ENCODE assay signal across 20 cellular contexts in the genomic region with DNA sequence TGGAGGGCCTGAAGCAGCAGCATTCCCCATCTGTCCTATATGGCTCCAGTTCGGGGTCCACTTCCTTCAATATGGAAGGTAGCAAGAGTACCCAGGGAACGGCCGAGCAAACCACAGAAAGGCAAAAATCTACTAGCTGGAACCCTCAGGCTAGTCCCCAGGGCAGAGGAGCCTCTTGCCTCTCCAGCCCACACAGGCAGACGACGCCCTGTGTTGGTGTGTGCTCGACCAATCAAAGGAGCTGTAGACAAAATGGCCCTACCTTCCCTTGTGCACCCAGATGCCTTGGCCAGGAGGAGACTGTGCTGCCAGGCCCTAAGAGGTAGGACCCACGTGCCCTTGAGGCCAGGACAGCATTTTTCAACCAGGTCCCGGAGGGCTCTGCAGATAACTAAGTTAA.
DNase-seq lines count a peak whose midpoint lies in the region; ATAC-seq and TF ChIP-seq lines count a peak whose summit lies in the region.
"Had no signal": no experiment of that assay in that cellular context is flagged by ENCODE, and none has a peak within 500 bp of the region (broad histone marks: within the 10 kb centered on the region; RNA-seq: fewer than 3 reads in every experiment).

No MANE protein-coding gene starts in this region.

- peaks cover 97% of the 10 kb centered on the region for H3K4me1 ChIP-seq in DND-41 (ENCODE audit: insufficient read depth, low read length)

- H3K27me3 ChIP-seq in DND-41 (ENCODE audit: insufficient read depth, low read length, poor library complexity) = no peaks in the 10 kb centered on the region
- no peaks in the 10 kb centered on the region for H3K27me3 ChIP-seq in layer of hippocampus (ENCODE audit: control insufficient read depth, insufficient read depth, low read length)
- H3K27me3 ChIP-seq: left lung had no signal

- no peak for DNase-seq in DND-41
- no peak for DNase-seq in activated B cell treated with CpG ODN at 0.5 μM for 24 hours
- DNase-seq in stimulated activated CD4-positive, alpha-beta T cell treated with anti-CD3 and anti-CD28 coated beads, Interleukin-4, amount 100 ng/mL, for 24 hours = no peak
- DNase-seq in progenitor cell of endocrine pancreas (ENCODE audit: low spot score, unreplicated experiment) = no peak
- DNase-seq: activated CD4-positive, alpha-beta T cell treated with anti-CD3 and anti-CD28 coated beads for 48 hours; activated T-cell treated with anti-CD3 and anti-CD28 coated beads, Interleukin-2, amount 50 U/mL, for 48 hours; AML-193; DMS53; effector CD8-positive, alpha-beta T cell; MM.1S; NCI-H1930; NCI-H524 treated with DMSO at 0.1 percent for 48 hours; SIG-M5; stimulated activated CD4-positive, alpha-beta T cell treated with anti-CD3 and anti-CD28 coated beads, Interleukin-15, amount 100 ng/mL, for 24 hours; T1000 had no signal

- no peak overlapping the region for H3K4me3 ChIP-seq in DND-41 (ENCODE audit: low read depth in 1 of 2, low read length in 2 of 2)
- H3K4me3 ChIP-seq: left lung, prostate gland had no signal

- peaks cover 92% of the 10 kb centered on the region for H3K79me2 ChIP-seq in DND-41 (ENCODE audit: insufficient read depth, low read length)

- no peaks in the 10 kb centered on the region for H3K27me3 Mint-ChIP-seq in activated B cell treated with CpG ODN at 0.5 μM for 24 hours
- H3K27me3 Mint-ChIP-seq in progenitor cell of endocrine pancreas = no peaks in the 10 kb centered on the region

- ATAC-seq in DND-41 (ENCODE audit: insufficient read depth, low read depth) (no peak), activated B cell treated with CpG ODN at 0.5 μM for 24 hours (ENCODE audit: low read depth) (peak; percentile 25), GM21360 (IDR thresholded peaks at IDR 0.05; ENCODE audit: unreplicated experiment) (no peak)
- ATAC-seq: left lung had no signal

- peaks cover 39% of the 10 kb centered on the region for H3K36me3 Mint-ChIP-seq in activated B cell treated with CpG ODN at 0.5 μM for 24 hours (ENCODE audit: low read depth)
- peaks cover 2% of the 10 kb centered on the region for H3K36me3 Mint-ChIP-seq in progenitor cell of endocrine pancreas (ENCODE audit: insufficient read depth)

- H3K27ac ChIP-seq in DND-41 (ENCODE audit: low read length) = peak overlapping the region; percentile 99
- H3K27ac ChIP-seq in layer of hippocampus (ENCODE audit: low read depth, low read length) = peak overlapping the region; percentile 50
- peak overlapping the region; percentile 96 for H3K27ac ChIP-seq in temporal lobe (ENCODE audit: low read depth, low read length)
- H3K27ac ChIP-seq: prostate gland had no signal

- intact Hi-C loops in activated B cell treated with CpG ODN at 0.5 μM for 24 hours (cut with micrococcal nuclease) = loop anchor here (5.0 kb wide), 1 partner anchor 35 kb away; no protein-coding TSS in a partner anchor

- CTCF ChIA-PET in activated B cell treated with CpG ODN at 0.5 μM for 24 hours (lab: Charles Lee) = interaction anchor here (1.1 kb wide), 2 partner anchors 65 to 88 kb away, joined by 3 to 8 read pairs; no protein-coding TSS in a partner anchor

- H3K9me3 Mint-ChIP-seq in activated B cell treated with CpG ODN at 0.5 μM for 24 hours (no peaks in the 10 kb centered on the region), progenitor cell of endocrine pancreas (ENCODE audit: low read depth) (no peaks in the 10 kb centered on the region)

- H3K27ac Mint-ChIP-seq in activated B cell treated with CpG ODN at 0.5 μM for 24 hours (peak overlapping the region; percentile 88), progenitor cell of endocrine pancreas (no peak overlapping the region)

- H3K4me3 Mint-ChIP-seq in activated B cell treated with CpG ODN at 0.5 μM for 24 hours (peak overlapping the region; percentile 15), progenitor cell of endocrine pancreas (ENCODE audit: low read depth) (no peak overlapping the region)

- TF ChIP-seq CTCF in DND-41 (IDR thresholded peaks at IDR 0.05; ENCODE audit: borderline replicate concordance, extremely low read depth, low read length, poor library complexity, severe bottlenecking) = no peak
- no peak for TF ChIP-seq CTCF in activated B cell treated with CpG ODN at 0.5 μM for 24 hours (IDR thresholded peaks at IDR 0.05)
- no peak for TF ChIP-seq CTCF in progenitor cell of endocrine pancreas (IDR thresholded peaks at IDR 0.05; ENCODE audit: unreplicated experiment)

- peaks cover 60% of the 10 kb centered on the region for H3K36me3 ChIP-seq in DND-41 (ENCODE audit: insufficient read depth, low read length)
- H3K36me3 ChIP-seq: prostate gland had no signal

- H3K9ac ChIP-seq in DND-41 (ENCODE audit: low read depth, low read length) = peak overlapping the region; percentile 4; the same call in 1 of the 2 replicates

- H3K4me2 ChIP-seq in DND-41 (ENCODE audit: insufficient read depth, low read length) = no peak overlapping the region

- H3K4me1 Mint-ChIP-seq in activated B cell treated with CpG ODN at 0.5 μM for 24 hours = peaks cover 93% of the 10 kb centered on the region
- H3K4me1 Mint-ChIP-seq in progenitor cell of endocrine pancreas (ENCODE audit: low read depth) = peaks cover 2% of the 10 kb centered on the region

- H4K20me1 ChIP-seq in DND-41 (ENCODE audit: insufficient read depth, low read length) = peaks cover 3% of the 10 kb centered on the region; the same call in 1 of the 2 replicates

- no peaks in the 10 kb centered on the region for H3K9me3 ChIP-seq in DND-41 (ENCODE audit: insufficient read depth, low read length, severe bottlenecking)
- H3K9me3 ChIP-seq: left lung, prostate gland had no signal

- no peak overlapping the region for H2AFZ ChIP-seq in DND-41 (ENCODE audit: low read depth, low read length)

- POLR2A ChIA-PET in activated B cell treated with CpG ODN at 0.5 μM for 24 hours (lab: Charles Lee) = interaction anchor here (0.6 to 1.7 kb wide), 9 partner anchors 12 to 108 kb away, joined by 3 to 5 read pairs (median 4); no protein-coding TSS in a partner anchor
